Comparison of ENCODE assay signal across 17 cellular contexts in the genomic region with DNA sequence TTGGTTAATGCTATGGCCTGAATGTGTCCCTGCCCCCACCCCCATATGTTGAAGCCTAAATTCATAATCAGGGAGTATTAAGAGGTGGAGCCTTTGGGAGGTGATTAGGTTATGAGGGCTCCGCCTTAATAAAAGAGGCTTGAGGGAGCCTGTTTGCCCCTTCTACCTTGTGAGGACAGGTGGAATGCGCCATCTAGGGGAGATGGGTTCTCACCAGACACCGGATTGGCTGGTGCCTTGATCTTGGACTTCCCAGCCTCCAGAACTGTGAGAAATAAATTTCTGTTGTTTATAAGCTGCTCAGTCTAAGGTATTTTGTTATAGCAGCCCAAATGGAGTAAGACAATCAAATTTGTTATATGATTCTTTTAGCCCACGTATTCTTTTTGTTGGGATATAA.
DNase-seq lines count a peak whose midpoint lies in the region; ATAC-seq and TF ChIP-seq lines count a peak whose summit lies in the region.
"Had no signal": no experiment of that assay in that cellular context is flagged by ENCODE, and none has a peak within 500 bp of the region (broad histone marks: within the 10 kb centered on the region; RNA-seq: fewer than 3 reads in every experiment).

No MANE protein-coding gene starts in this region.

- H3K27ac Mint-ChIP-seq in activated naive CD4-positive, alpha-beta T cell treated with anti-CD3 and anti-CD28 coated beads for 36 hours, result no peak overlapping the region
- H3K27ac Mint-ChIP-seq: memory B cell had no signal

- no peaks in the 10 kb centered on the region for H3K4me1 Mint-ChIP-seq in activated naive CD4-positive, alpha-beta T cell treated with anti-CD3 and anti-CD28 coated beads for 36 hours (ENCODE audit: low read depth)
- H3K4me1 Mint-ChIP-seq: memory B cell had no signal

- peak; percentile 78 for ATAC-seq in HCT116
- ATAC-seq in Panc1, result no peak
- ATAC-seq in HG02642 (IDR thresholded peaks at IDR 0.05; ENCODE audit: poor library complexity, unreplicated experiment), result no peak
- ATAC-seq: gastroesophageal sphincter, sciatic nerve had no signal

- no peak overlapping the region for H3K4me2 ChIP-seq in HCT116 (ENCODE audit: low read length)
- H3K4me2 ChIP-seq: BLaER1, KMS-11 had no signal

- no peaks in the 10 kb centered on the region for H3K79me2 ChIP-seq in HCT116 (ENCODE audit: insufficient read depth, low read length)

- H3K36me3 ChIP-seq in HCT116 (ENCODE audit: control insufficient read depth in 1 of 2, insufficient read depth in 2 of 2, low read length in 2 of 2), result no peaks in the 10 kb centered on the region
- H3K36me3 ChIP-seq in Panc1 (ENCODE audit: control insufficient read depth, insufficient read depth, low read length), result no peaks in the 10 kb centered on the region
- H3K36me3 ChIP-seq: BLaER1, cardiac muscle cell, gastroesophageal sphincter, stomach had no signal

- no peaks in the 10 kb centered on the region for H4K20me1 ChIP-seq in HCT116 (ENCODE audit: insufficient read depth)
- H4K20me1 ChIP-seq: BLaER1 had no signal

- BruUV-seq in HCT116 (replicated peaks; lab: Mats Ljungman, UMichigan) (no TSS peak), Panc1 (replicated peaks; lab: Mats Ljungman, UMichigan) (no TSS peak)

- intact Hi-C loops in activated naive CD4-positive, alpha-beta T cell treated with anti-CD3 and anti-CD28 coated beads for 36 hours (cut with micrococcal nuclease), result loop anchor here (2.0 kb wide), 1 partner anchor 145 kb away; no protein-coding TSS in a partner anchor
- intact Hi-C loops in HCT116 (cut with micrococcal nuclease), result no loop called here
- intact Hi-C loops in Panc1 (cut with micrococcal nuclease; ENCODE audit: unreplicated experiment), result no loop called here

- no peaks in the 10 kb centered on the region for H3K36me3 Mint-ChIP-seq in activated naive CD4-positive, alpha-beta T cell treated with anti-CD3 and anti-CD28 coated beads for 36 hours (ENCODE audit: low read depth)
- H3K36me3 Mint-ChIP-seq: memory B cell had no signal

- POLR2A ChIA-PET in HCT116 (lab: Charles Lee) (no interaction called here), Panc1 (lab: Charles Lee) (no interaction called here)

- no peaks in the 10 kb centered on the region for H3K4me1 ChIP-seq in HCT116 (ENCODE audit: control insufficient read depth in 1 of 2, insufficient read depth in 2 of 2, low read length in 2 of 2)
- H3K4me1 ChIP-seq in Panc1 (ENCODE audit: control insufficient read depth, insufficient read depth, low read length), result no peaks in the 10 kb centered on the region
- H3K4me1 ChIP-seq: BLaER1, gastroesophageal sphincter, stomach had no signal

- H3K9me3 ChIP-seq in HCT116 (ENCODE audit: control insufficient read depth in 1 of 2, insufficient read depth in 1 of 2, low read depth in 1 of 2, low read length in 2 of 2) (no peaks in the 10 kb centered on the region), Panc1 (ENCODE audit: control insufficient read depth, insufficient read depth, low read depth, low read length) (no peaks in the 10 kb centered on the region)
- H3K9me3 ChIP-seq: BLaER1, gastroesophageal sphincter, stomach had no signal

- no peak overlapping the region for H3K4me3 Mint-ChIP-seq in activated naive CD4-positive, alpha-beta T cell treated with anti-CD3 and anti-CD28 coated beads for 36 hours
- H3K4me3 Mint-ChIP-seq: memory B cell had no signal

- CTCF ChIA-PET in activated naive CD4-positive, alpha-beta T cell treated with anti-CD3 and anti-CD28 coated beads for 36 hours (lab: Charles Lee), result no interaction called here
- CTCF ChIA-PET in HCT116 (lab: Charles Lee), result no interaction called here
- CTCF ChIA-PET in Panc1 (lab: Charles Lee), result interaction anchor here (0.6 kb wide), 1 partner anchor 18 kb away, joined by 3 read pairs; no protein-coding TSS in a partner anchor

- DNase-seq in activated naive CD4-positive, alpha-beta T cell treated with anti-CD3 and anti-CD28 coated beads for 36 hours, result peak; percentile 23
- no peak for DNase-seq in activated naive CD4-positive, alpha-beta T cell treated with Interleukin-2 at 50 U/mL for 16 hours
- DNase-seq in HCT116 (ENCODE audit: low read depth, low spot score) (no peak), Panc1 (ENCODE audit: low read depth, low spot score) (no peak), epidermal melanocyte (ENCODE audit: insufficient read length, low spot score) (no peak), KG1 (lab: John Stamatoyannopoulos, UW) (no peak)
- peak; percentile 33 for DNase-seq in stimulated activated CD8-positive, alpha-beta memory T cell treated with anti-CD3 and anti-CD28 coated beads, Interleukin-4, amount 100 ng/mL, for 48 hours
- DNase-seq: activated naive CD4-positive, alpha-beta T cell; effector memory CD4-positive, alpha-beta T cell; stomach had no signal

- TF ChIP-seq POLR2A in HCT116 (IDR thresholded peaks at IDR 0.05; ENCODE audit: borderline replicate concordance, extremely low read depth, insufficient read depth, insufficient read length), result no peak

- RAD21 ChIA-PET in HCT116 (lab: Charles Lee; ENCODE audit: low non-redundant PET in 1 of 2, low total read pairs in 2 of 2, uncharacterized antibody in 2 of 2, unreplicated experiment in 2 of 2), result no interaction called here

- H2AFZ ChIP-seq in HCT116 (ENCODE audit: low read depth, low read length, poor library complexity, severe bottlenecking), result no peak overlapping the region

- H3K9me2 ChIP-seq in HCT116 (ENCODE audit: insufficient read depth), result no peaks in the 10 kb centered on the region

- H3K27me3 ChIP-seq in HCT116 (ENCODE audit: insufficient read depth, low read length) (no peaks in the 10 kb centered on the region), Panc1 (ENCODE audit: control insufficient read depth, insufficient read depth, low read length) (peaks cover 2% of the 10 kb centered on the region; the same call in 1 of the 2 replicates)
- H3K27me3 ChIP-seq: BLaER1, cardiac muscle cell, stomach had no signal

- TF ChIP-seq CTCF in HCT116 (IDR thresholded peaks at IDR 0.05 in 2 of 3, conservative IDR thresholded peaks at IDR 0.05 in 1 of 3; ENCODE audit: borderline replicate concordance in 1 of 3, insufficient read depth in 1 of 3, low read depth in 2 of 3, low read length in 2 of 3) (peak in 1 of 3 experiments; percentile 29; a peak in 1 of 6 replicates), Panc1 (IDR thresholded peaks at IDR 0.05) (peak; percentile 32; the same call in 1 of the 2 replicates)

- in situ Hi-C loops in Panc1 (cut with HindIII; ENCODE audit: low pct_unique_long_range_greater_than_20kb, low sequenced_read_pairs), result no loop called here

- H3K9ac ChIP-seq in HCT116 (ENCODE audit: low read length), result no peak overlapping the region
- H3K9ac ChIP-seq: BLaER1, KMS-11 had no signal

- H3K4me3 ChIP-seq in HCT116 (replicated peaks in 1 of 2; ENCODE audit: low read depth in 1 of 2, low read length in 2 of 2) (no peak overlapping the region), Panc1 (ENCODE audit: low read depth in 2 of 2, low read length in 2 of 2) (no peak overlapping the region)
- H3K4me3 ChIP-seq: BLaER1, cardiac muscle cell, gastroesophageal sphincter, stomach had no signal

- TF ChIP-seq RAD21 in HCT116 (IDR thresholded peaks at IDR 0.05; ENCODE audit: low read depth), result no peak; the same call in 1 of the 2 replicates

- no peaks in the 10 kb centered on the region for H3K9me3 Mint-ChIP-seq in activated naive CD4-positive, alpha-beta T cell treated with anti-CD3 and anti-CD28 coated beads for 36 hours
- H3K9me3 Mint-ChIP-seq: memory B cell had no signal

- peaks cover 3% of the 10 kb centered on the region for H3K27me3 Mint-ChIP-seq in activated naive CD4-positive, alpha-beta T cell treated with anti-CD3 and anti-CD28 coated beads for 36 hours (ENCODE audit: low read depth)

- H3K27ac ChIP-seq in HCT116 (ENCODE audit: low read depth, low read length) (no peak overlapping the region), Panc1 (ENCODE audit: low read length) (no peak overlapping the region)
- H3K27ac ChIP-seq: BLaER1, cardiac muscle cell, gastroesophageal sphincter, KMS-11, stomach had no signal

TF ChIP-seq in HCT116, 20 proteins besides CTCF, POLR2A, EP300 and RAD21:
- TF ChIP-seq, protein P1, sequence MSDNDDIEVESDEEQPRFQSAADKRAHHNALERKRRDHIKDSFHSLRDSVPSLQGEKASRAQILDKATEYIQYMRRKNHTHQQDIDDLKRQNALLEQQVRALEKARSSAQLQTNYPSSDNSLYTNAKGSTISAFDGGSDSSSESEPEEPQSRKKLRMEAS (IDR thresholded peaks at IDR 0.05), result no peak
- TF ChIP-seq FOSL1 (IDR thresholded peaks at IDR 0.05; ENCODE audit: low read depth) (no peak), SP1 (IDR thresholded peaks at IDR 0.05; ENCODE audit: low read depth) (no peak), CEBPB (IDR thresholded peaks at IDR 0.05; ENCODE audit: low read depth) (no peak), JUND (IDR thresholded peaks at IDR 0.05) (no peak), ZNF274 (IDR thresholded peaks at IDR 0.05; ENCODE audit: low read depth, low read length) (no peak), CBX3 (IDR thresholded peaks at IDR 0.05; ENCODE audit: low read depth) (no peak), ELF1 (IDR thresholded peaks at IDR 0.05; ENCODE audit: borderline replicate concordance, low read depth) (no peak), EGR1 (IDR thresholded peaks at IDR 0.05; ENCODE audit: low read depth) (no peak)
- TF ChIP-seq, protein P2, sequence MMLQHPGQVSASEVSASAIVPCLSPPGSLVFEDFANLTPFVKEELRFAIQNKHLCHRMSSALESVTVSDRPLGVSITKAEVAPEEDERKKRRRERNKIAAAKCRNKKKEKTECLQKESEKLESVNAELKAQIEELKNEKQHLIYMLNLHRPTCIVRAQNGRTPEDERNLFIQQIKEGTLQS (IDR thresholded peaks at IDR 0.05), result no peak

Comparison
In these comparisons a context has a peak if more than half of its experiments do, and no peak if none do; other contexts are left out.
1. DNase-seq: peak in activated naive CD4-positive, alpha-beta T cell treated with anti-CD3 and anti-CD28 coated beads for 36 hours (single experiment) and stimulated activated CD8-positive, alpha-beta memory T cell treated with anti-CD3 and anti-CD28 coated beads, Interleukin-4, amount 100 ng/mL, for 48 hours (single experiment); none in activated naive CD4-positive, alpha-beta T cell treated with Interleukin-2 at 50 U/mL for 16 hours (single experiment), HCT116 (single experiment), Panc1 (single experiment), epidermal melanocyte (single experiment) and KG1 (single experiment).